ENCODE assay signal across 8 cellular contexts in genomic region chr12:95789126-95790024, GRCh38. TPM values are rescaled to one million over a fixed set of nuclear protein-coding genes. Genes with fewer than 3 reads are reported as not detected.
DNase-seq lines count a peak whose midpoint lies in the region; ATAC-seq, FAIRE-seq and TF ChIP-seq lines count a peak whose summit lies in the region.

No MANE protein-coding gene starts in this region.

- peaks cover 42% of the 10 kb centered on the region for H3K27me3 Mint-ChIP-seq in GM23338 (ENCODE audit: insufficient read depth, low read depth, poor library complexity)

- H3K27ac Mint-ChIP-seq in GM23338: no peak overlapping the region

- H3K9me3 ChIP-seq in Panc1 (ENCODE audit: control insufficient read depth, insufficient read depth, low read depth, low read length) (no peaks in the 10 kb centered on the region), H1 (ENCODE audit: insufficient read depth in 2 of 2, low read depth in 1 of 2, low read length in 1 of 2) (no peaks in the 10 kb centered on the region), mucosa of rectum (ENCODE audit: control insufficient read depth in 2 of 2, low read length in 2 of 2) (no peaks in the 10 kb centered on the region)

- WGBS in H1 (ENCODE audit: extremely low coverage in 1 of 2, insufficient coverage in 1 of 2, insufficient read length in 1 of 2, insufficient replicate concordance in 2 of 2, low coverage in 1 of 2, low lambda C conversion rate in 2 of 2, missing lambda C conversion rate in 1 of 2), 2 experiments: 4% methylated on average over 35 of the region's 39 CpGs; no CpG with 5 or more reads in 1 of the 2 experiments

- H3K23me2 ChIP-seq in H1 (ENCODE audit: low read depth, low read length): peaks cover 18% of the 10 kb centered on the region; the same call in 1 of the 2 replicates

- H3K27me3 ChIP-seq in GM23338 (ENCODE audit: insufficient read depth) (peaks cover 70% of the 10 kb centered on the region), Panc1 (ENCODE audit: control insufficient read depth, insufficient read depth, low read length) (peaks cover 28% of the 10 kb centered on the region), H1 (replicated peaks in 1 of 4; ENCODE audit: control insufficient read depth in 3 of 4, extremely low read depth in 1 of 4, insufficient read depth in 3 of 4, low read length in 3 of 4) (peaks cover 17 to 55% (median 36%) of the 10 kb centered on the region in 4 experiments), mucosa of rectum (ENCODE audit: control insufficient read depth in 2 of 2, insufficient read depth in 2 of 2, low read length in 2 of 2) (peaks cover 0 to 4% of the 10 kb centered on the region in 2 donors)

- no peak for TF ChIP-seq POLR2A in H1 (IDR thresholded peaks at IDR 0.05; ENCODE audit: control extremely low read depth in 1 of 2, low read depth in 2 of 2, low read length in 2 of 2)

- H3K56ac ChIP-seq in H1 (replicated peaks; ENCODE audit: insufficient read length, low read depth, low read length): no peak overlapping the region

- no peak overlapping the region for H3K14ac ChIP-seq in H1 (ENCODE audit: insufficient read length)

- POLR2A ChIA-PET in Panc1 (lab: Charles Lee): interaction anchor here (0.6 kb wide), 1 partner anchor 25 kb away, joined by 3 read pairs; no protein-coding TSS in a partner anchor
- POLR2A ChIA-PET in H1 (lab: Charles Lee; ENCODE audit: partially characterized antibody): interaction anchor here (1.0 to 2.7 kb wide), 3 partner anchors 9 to 255 kb away, joined by 3 to 9 read pairs (median 4); partner anchors contain the start of gene SNRPF

- no peak overlapping the region for H2BK5ac ChIP-seq in H1 (ENCODE audit: low read depth, low read length)

- H3K23ac ChIP-seq in H1 (ENCODE audit: insufficient read length): no peak overlapping the region

- H3K4me1 Mint-ChIP-seq in GM23338: peaks cover 9% of the 10 kb centered on the region; the same call in 2 of the 3 replicates

- no peaks in the 10 kb centered on the region for H4K20me1 ChIP-seq in GM23338 (replicated peaks; ENCODE audit: insufficient read depth)
- no peaks in the 10 kb centered on the region for H4K20me1 ChIP-seq in H1 (replicated peaks in 1 of 2; ENCODE audit: control insufficient read depth in 1 of 2, insufficient read depth in 2 of 2, low read length in 2 of 2)

- H3K36me3 Mint-ChIP-seq in GM23338 (ENCODE audit: low read depth): no peaks in the 10 kb centered on the region

- no peaks in the 10 kb centered on the region for H3K79me1 ChIP-seq in H1 (ENCODE audit: low read depth, low read length)

- H2AFZ ChIP-seq in GM23338 (peak overlapping the region; percentile 98), H1 (ENCODE audit: low read length) (peak overlapping the region; percentile 33; the same call in 1 of the 2 replicates)

- TF ChIP-seq EP300 in H1 (IDR thresholded peaks at IDR 0.05; ENCODE audit: borderline replicate concordance in 1 of 2, low read depth in 2 of 2, low read length in 2 of 2): no peak

- H3F3A ChIP-seq in GM23338 (replicated peaks; ENCODE audit: low read depth): no peaks in the 10 kb centered on the region

- H3K27ac ChIP-seq in GM23338 (ENCODE audit: low read depth) (no peak overlapping the region), Panc1 (ENCODE audit: low read length) (peak overlapping the region; percentile 6; the same call in 1 of the 2 replicates), H1 (ENCODE audit: low read depth, low read length) (no peak overlapping the region), mucosa of rectum (ENCODE audit: low read depth in 2 of 2, low read length in 2 of 2) (peak overlapping the region; percentile 6 to 29)

- peak; percentile 71 for DNase-seq in GM23338 (ENCODE audit: low spot score)
- DNase-seq in Panc1 (ENCODE audit: low read depth, low spot score): no peak
- no peak for DNase-seq in H1 (ENCODE audit: low read depth in 1 of 2, low spot score in 2 of 2)
- no peak for DNase-seq in activated CD4-positive, alpha-beta T cell treated with anti-CD3 and anti-CD28 coated beads for 1 hour

- H3K4me1 ChIP-seq in GM23338 (ENCODE audit: insufficient read depth) (peaks cover 24% of the 10 kb centered on the region), Panc1 (ENCODE audit: control insufficient read depth, insufficient read depth, low read length) (peaks cover 2% of the 10 kb centered on the region; the same call in 1 of the 2 replicates), H1 (replicated peaks in 1 of 4; ENCODE audit: control insufficient read depth in 3 of 4, insufficient read depth in 4 of 4, low read length in 3 of 4) (peaks cover 0 to 5% (median 3%) of the 10 kb centered on the region in 4 experiments; a peak in 6 of 7 replicates), mucosa of rectum (ENCODE audit: control insufficient read depth in 2 of 2, insufficient read depth in 2 of 2, low read length in 2 of 2) (peaks cover 10 to 12% of the 10 kb centered on the region in 2 donors)

- H2BK15ac ChIP-seq in H1 (ENCODE audit: low read length): no peak overlapping the region

- H3K4ac ChIP-seq in H1 (replicated peaks; ENCODE audit: insufficient read length, low read depth, low read length): no peak overlapping the region

- no peak overlapping the region for H2AK5ac ChIP-seq in H1 (ENCODE audit: low read depth, low read length)

- BruUV-seq in Panc1 (replicated peaks; lab: Mats Ljungman, UMichigan): no TSS peak

- H4K5ac ChIP-seq in H1 (ENCODE audit: insufficient read length, low read depth, low read length): no peak overlapping the region

- no peak overlapping the region for H4K91ac ChIP-seq in H1 (replicated peaks; ENCODE audit: insufficient read length, low read length)

- H3K79me2 ChIP-seq in GM23338 (replicated peaks; ENCODE audit: insufficient read depth) (no peaks in the 10 kb centered on the region), H1 (ENCODE audit: control insufficient read depth in 1 of 2, insufficient read depth in 2 of 2, low read length in 2 of 2) (no peaks in the 10 kb centered on the region)

- ATAC-seq in GM23338 (peak; percentile 59), Panc1 (peak; percentile 52), HG03159 (IDR thresholded peaks at IDR 0.05; ENCODE audit: unreplicated experiment) (no peak), GM19351 (IDR thresholded peaks at IDR 0.05; ENCODE audit: unreplicated experiment) (no peak), HG03280 (IDR thresholded peaks at IDR 0.05; ENCODE audit: unreplicated experiment) (no peak)

- intact Hi-C loops in Panc1 (cut with micrococcal nuclease; ENCODE audit: unreplicated experiment): no loop called here

- TF ChIP-seq RAD21 in H1 (IDR thresholded peaks at IDR 0.05 in 1 of 2, conservative IDR thresholded peaks at IDR 0.05 in 1 of 2; ENCODE audit: low read depth in 2 of 2, low read length in 2 of 2): no peak

- CTCF ChIA-PET in Panc1 (lab: Charles Lee): no interaction called here
- CTCF ChIA-PET in H1 (lab: Charles Lee; ENCODE audit: partially characterized antibody): interaction anchor here (0.7 to 1.2 kb wide), 5 partner anchors 22 to 161 kb away, joined by 3 read pairs; no protein-coding TSS in a partner anchor

- H2BK120ac ChIP-seq in H1 (replicated peaks; ENCODE audit: low read depth, low read length): no peak overlapping the region

- no peak overlapping the region; the same call in 1 of the 2 replicates for H3K18ac ChIP-seq in H1 (ENCODE audit: extremely low read depth, low read length)

- in situ Hi-C loops in Panc1 (cut with HindIII; ENCODE audit: low pct_unique_long_range_greater_than_20kb, low sequenced_read_pairs): no loop called here

- peak overlapping the region; percentile 83 for H3K4me3 Mint-ChIP-seq in GM23338

- H2BK20ac ChIP-seq in H1 (ENCODE audit: low read length): no peak overlapping the region

- H4K8ac ChIP-seq in H1 (ENCODE audit: extremely low read depth, insufficient read depth, low read length): peak overlapping the region; percentile 83

- no peaks in the 10 kb centered on the region for H3K36me3 ChIP-seq in GM23338 (ENCODE audit: insufficient read depth)
- no peaks in the 10 kb centered on the region; the same call in 1 of the 2 replicates for H3K36me3 ChIP-seq in Panc1 (ENCODE audit: control insufficient read depth, insufficient read depth, low read length)
- no peaks in the 10 kb centered on the region for H3K36me3 ChIP-seq in H1 (ENCODE audit: control insufficient read depth in 2 of 4, insufficient read depth in 4 of 4, low read length in 3 of 4)
- no peaks in the 10 kb centered on the region for H3K36me3 ChIP-seq in mucosa of rectum (ENCODE audit: control insufficient read depth in 2 of 2, insufficient read depth in 2 of 2, low read length in 2 of 2)

- no peaks in the 10 kb centered on the region for H3K9me3 Mint-ChIP-seq in GM23338

- H2BK12ac ChIP-seq in H1 (ENCODE audit: low read depth, low read length): peak overlapping the region; percentile 18; the same call in 1 of the 2 replicates

- TF ChIP-seq CTCF in GM23338 (conservative IDR thresholded peaks at IDR 0.05; ENCODE audit: low read depth in 2 of 2) (no peak), Panc1 (IDR thresholded peaks at IDR 0.05) (no peak), H1 (IDR thresholded peaks at IDR 0.05; ENCODE audit: control extremely low read depth in 1 of 3, insufficient read depth in 1 of 3, low read depth in 1 of 3, low read length in 3 of 3) (no peak)

- H3K9ac ChIP-seq in H1 (replicated peaks in 1 of 4; ENCODE audit: extremely low read depth in 1 of 4, low read depth in 3 of 4, low read length in 3 of 4) (no peak overlapping the region; a peak in 2 of 7 replicates), mucosa of rectum (ENCODE audit: low read depth in 1 of 2, low read length in 2 of 2) (peak overlapping the region; percentile 52 to 76)

- H3K9me2 ChIP-seq in GM23338 (ENCODE audit: insufficient read depth): no peaks in the 10 kb centered on the region

- H3K4me2 ChIP-seq in GM23338 (peak overlapping the region; percentile 99), H1 (ENCODE audit: insufficient read depth in 1 of 2, low read depth in 2 of 2, low read length in 2 of 2) (peak overlapping the region; percentile 79 to 97)

- H3K4me3 ChIP-seq in GM23338 (peak overlapping the region; percentile 92), Panc1 (ENCODE audit: low read depth in 2 of 2, low read length in 2 of 2) (peak overlapping the region; percentile 56 to 83), H1 (ENCODE audit: extremely low read depth in 1 of 4, insufficient read depth in 2 of 4, low read depth in 3 of 4, low read length in 4 of 4) (peak overlapping the region; percentile 63 to 80 (median 72)), mucosa of rectum (ENCODE audit: low read length in 2 of 2) (peak overlapping the region; percentile 75 to 83)

- FAIRE-seq in H1 (lab: Jason Lieb, UNC): no peak

RNA-seq across cellular contexts. Expression of gene NTN4, which starts 1.2 kb away (rescaled TPM):
- total RNA-seq in GM23338 (2014; rRNA removed; shearing (Covaris generic)): 3.3 and 3.8 TPM in 2 replicates
- 0.89 and 1.5 TPM in 2 replicates for polyA plus RNA-seq in GM23338 (2016; fragmentation: Nextera tagmentation; extraction: Ambion mirVana)
- 17.1 TPM for total RNA-seq in Panc1 (2021; ENCODE audit: unreplicated experiment)
- 13.2 TPM for polyA plus RNA-seq in Panc1 (2012; ENCODE audit: insufficient read length)
- 1.3 and 1.7 TPM in 2 replicates for total RNA-seq in H1 (2021; fragmentation: NEBNext Ultra II Directional; extraction: Animal tissue kit (Norgen Biotek cat#: 25700))
- 0.74 and 0.86 TPM in 2 replicates for polyA plus RNA-seq in H1 (2011; rRNA removed)
- polyA plus RNA-seq in H1 (2011; cell fraction: cytosol; rRNA removed): 1.0 TPM
- 3.0 TPM for polyA plus RNA-seq in H1 (2011; cell fraction: nucleus; rRNA removed)
- polyA plus RNA-seq in H1 (2012, experiment 1 of 2): 0.78 to 1.4 TPM (median 1.0 TPM) in 4 replicates
- not detected for polyA plus RNA-seq in H1 (2012, experiment 2 of 2)
- polyA plus RNA-seq in H1 (2013, experiment 1 of 2): 0.71 TPM
- polyA plus RNA-seq in H1 (2013, experiment 2 of 2): 0.87 TPM
- polyA minus RNA-seq in H1 (2011; rRNA and poly(A)+ RNA removed): 4.3 and 7.6 TPM in 2 replicates
- polyA minus RNA-seq in H1 (2011; cell fraction: cytosol; rRNA and poly(A)+ RNA removed): 2.1 TPM
- polyA minus RNA-seq in H1 (2011; cell fraction: nucleus; rRNA and poly(A)+ RNA removed): 4.3 TPM

Comparison
In these comparisons a context has a peak if more than half of its experiments do, and no peak if none do; other contexts are left out.
1. ATAC-seq: peak in GM23338 (single experiment) and Panc1 (single experiment); none in HG03159 (single experiment), GM19351 (single experiment) and HG03280 (single experiment).
2. H3K27ac ChIP-seq: peak in Panc1 (single experiment) and mucosa of rectum (2 of 2); none in GM23338 (single experiment) and H1 (single experiment).
3. H3K9ac ChIP-seq: peak in mucosa of rectum (2 of 2); none in H1 (0 of 4).
4. Peak in every context shown above with its lines, with median percentiles within 50 percentile points of each other: H3K4me3 ChIP-seq.